In the genomic region with DNA sequence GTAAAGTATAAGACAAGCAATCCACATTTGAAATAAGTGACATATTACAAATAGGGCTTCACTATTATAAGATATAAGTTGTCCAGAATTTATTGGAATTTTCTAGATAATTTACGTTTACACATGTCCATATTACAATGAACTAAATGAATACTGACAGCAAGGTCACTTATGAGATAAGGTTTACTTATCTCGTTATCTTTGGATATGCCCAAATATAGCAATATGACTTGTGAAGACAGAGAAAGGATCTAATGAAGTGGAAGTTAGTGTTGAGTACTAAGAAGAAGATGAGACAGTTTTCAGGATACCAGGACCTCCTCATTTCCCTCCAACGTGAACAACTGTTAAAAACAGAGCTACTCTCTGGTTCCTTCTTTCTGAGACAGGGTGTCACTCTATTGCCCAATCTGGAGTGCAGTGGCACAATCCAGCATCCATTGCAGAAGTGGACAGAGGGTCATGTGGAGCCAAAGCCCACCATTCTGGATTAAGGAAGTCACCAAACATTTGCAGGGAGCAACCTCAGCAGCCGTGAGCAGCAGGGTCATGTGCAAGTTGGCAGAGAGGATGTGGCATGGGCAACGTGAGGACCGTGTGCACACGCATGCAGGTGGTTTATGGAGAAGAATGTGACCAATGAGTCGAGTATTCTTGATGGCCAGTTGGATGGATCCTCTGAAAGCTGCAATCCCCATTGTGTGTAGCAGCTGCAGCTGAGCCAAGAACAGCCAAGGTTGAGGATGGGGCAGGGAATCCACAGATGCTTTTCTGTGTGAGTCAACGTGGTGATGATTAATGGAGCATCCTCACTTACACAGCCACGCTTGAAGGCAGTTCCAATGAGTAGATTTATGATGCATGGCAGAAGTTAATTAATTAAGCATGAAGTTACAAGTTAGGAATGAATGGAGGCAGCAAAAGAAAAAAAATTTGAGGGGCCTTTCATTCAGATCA, we compare ENCODE assay signal across 14 cellular contexts.
DNase-seq lines count a peak whose midpoint lies in the region; ATAC-seq and TF ChIP-seq lines count a peak whose summit lies in the region.
"Had no signal": no experiment of that assay in that cellular context is flagged by ENCODE, and none has a peak within 500 bp of the region (broad histone marks: within the 10 kb centered on the region; RNA-seq: fewer than 3 reads in every experiment).

No MANE protein-coding gene starts in this region.

- H3K4me3 Mint-ChIP-seq in naive thymus-derived CD4-positive, alpha-beta T cell = no peak overlapping the region
- H3K4me3 Mint-ChIP-seq: effector memory CD8-positive, alpha-beta T cell; type B pancreatic cell had no signal

- H3K36me3 Mint-ChIP-seq in naive thymus-derived CD4-positive, alpha-beta T cell = peaks cover 9 to 40% (median 39%) of the 10 kb centered on the region in 5 donors

- no peaks in the 10 kb centered on the region for H3K9me3 ChIP-seq in naive thymus-derived CD4-positive, alpha-beta T cell (ENCODE audit: control insufficient read depth in 2 of 3, low read length in 3 of 3)
- no peaks in the 10 kb centered on the region for H3K9me3 ChIP-seq in sigmoid colon

- H3K4me1 Mint-ChIP-seq in naive thymus-derived CD4-positive, alpha-beta T cell = peaks cover 0 to 6% (median 0%) of the 10 kb centered on the region in 7 donors

- peak; percentile 41 for DNase-seq in Daoy (ENCODE audit: low read depth)
- DNase-seq in NB4 (ENCODE audit: low read depth) = peak; percentile 19
- peak; percentile 75 for DNase-seq in brain microvascular endothelial cell
- no peak for DNase-seq in naive thymus-derived CD4-positive, alpha-beta T cell
- DNase-seq in sigmoid colon = no peak
- no peak for DNase-seq in GM13976 (ENCODE audit: low spot score)
- no peak for DNase-seq in stimulated activated CD4-positive, alpha-beta T cell treated with anti-CD3 and anti-CD28 coated beads, Interleukin-4, amount 100 ng/mL, for 4 hours
- DNase-seq: activated T-cell treated with anti-CD3 and anti-CD28 coated beads for 4 hours; effector memory CD8-positive, alpha-beta T cell; KBM-7; SHP77 treated with DMSO at 0.1 percent for 48 hours; stimulated activated CD4-positive, alpha-beta T cell treated with anti-CD3 and anti-CD28 coated beads, Interleukin-2, amount 100 ng/mL, for 24 hours had no signal

- in situ Hi-C loops in brain microvascular endothelial cell (cut with HindIII; ENCODE audit: low pct_ligation_motif_present, low sequenced_read_pairs) (no loop called here), GM13976 (cut with MboI; ENCODE audit: low sequenced_read_pairs, unreplicated experiment) (no loop called here)

- TF ChIP-seq POLR2A in NB4 (IDR thresholded peaks at IDR 0.05; ENCODE audit: extremely low read depth, insufficient read length) (no peak), sigmoid colon (IDR thresholded peaks at IDR 0.05) (no peak)

- H3K27me3 ChIP-seq in brain microvascular endothelial cell (replicated peaks) = no peaks in the 10 kb centered on the region
- H3K27me3 ChIP-seq in naive thymus-derived CD4-positive, alpha-beta T cell (ENCODE audit: control insufficient read depth in 2 of 2, insufficient read depth in 2 of 2, low read length in 2 of 2) = no peaks in the 10 kb centered on the region
- H3K27me3 ChIP-seq in sigmoid colon = no peaks in the 10 kb centered on the region

- CTCF ChIA-PET in naive thymus-derived CD4-positive, alpha-beta T cell (lab: Charles Lee) = no interaction called here

- no peak overlapping the region for H3K4me3 ChIP-seq in NB4 (ENCODE audit: low read depth, low read length)
- no peak overlapping the region for H3K4me3 ChIP-seq in brain microvascular endothelial cell (ENCODE audit: low read depth, low read length)
- H3K4me3 ChIP-seq in naive thymus-derived CD4-positive, alpha-beta T cell (ENCODE audit: low read length) = no peak overlapping the region
- H3K4me3 ChIP-seq in sigmoid colon = no peak overlapping the region

- no peaks in the 10 kb centered on the region for H3K4me1 ChIP-seq in naive thymus-derived CD4-positive, alpha-beta T cell (ENCODE audit: control insufficient read depth in 2 of 2, insufficient read depth in 2 of 2, low read length in 2 of 2)
- no peaks in the 10 kb centered on the region for H3K4me1 ChIP-seq in sigmoid colon

- no peaks in the 10 kb centered on the region for H3K27me3 Mint-ChIP-seq in naive thymus-derived CD4-positive, alpha-beta T cell
- H3K27me3 Mint-ChIP-seq: effector memory CD8-positive, alpha-beta T cell; type B pancreatic cell had no signal

- ATAC-seq in naive thymus-derived CD4-positive, alpha-beta T cell = peak; percentile 38
- no peak for ATAC-seq in HG02973 (IDR thresholded peaks at IDR 0.05; ENCODE audit: unreplicated experiment)
- ATAC-seq: effector memory CD8-positive, alpha-beta T cell had no signal

- intact Hi-C loops in naive thymus-derived CD4-positive, alpha-beta T cell (cut with micrococcal nuclease) = no loop called here
- intact Hi-C loops in sigmoid colon (cut with DNase I) = no loop called here

- H3K36me3 ChIP-seq in brain microvascular endothelial cell (replicated peaks) (peaks cover 4% of the 10 kb centered on the region), sigmoid colon (peaks cover 0 to 16% (median 2%) of the 10 kb centered on the region in 4 donors)
- peaks cover 0 to 12% (median 9%) of the 10 kb centered on the region in 3 experiments for H3K36me3 ChIP-seq in naive thymus-derived CD4-positive, alpha-beta T cell (ENCODE audit: control insufficient read depth in 2 of 3, insufficient read depth in 3 of 3, low read length in 3 of 3)

- POLR2A ChIA-PET in naive thymus-derived CD4-positive, alpha-beta T cell (lab: Charles Lee) = no interaction called here

- TF ChIP-seq CTCF in NB4 (IDR thresholded peaks at IDR 0.05; ENCODE audit: low read depth, low read length) = no peak
- TF ChIP-seq CTCF in brain microvascular endothelial cell (IDR thresholded peaks at IDR 0.05; ENCODE audit: low read depth, low read length, missing control alignments) = no peak
- no peak for TF ChIP-seq CTCF in sigmoid colon (IDR thresholded peaks at IDR 0.05)
- TF ChIP-seq CTCF in GM13976 (IDR thresholded peaks at IDR 0.05; ENCODE audit: borderline replicate concordance, control extremely low read depth, extremely low read depth, insufficient read depth, missing control alignments) = no peak

- H3K27ac ChIP-seq in brain microvascular endothelial cell = no peak overlapping the region
- H3K27ac ChIP-seq in naive thymus-derived CD4-positive, alpha-beta T cell (ENCODE audit: low read depth, low read length) = no peak overlapping the region
- H3K27ac ChIP-seq in sigmoid colon = no peak overlapping the region

- WGBS in sigmoid colon, 2 donors = 87 to 90% methylated on average over 10 of the region's 10 CpGs

- H3K27ac Mint-ChIP-seq in naive thymus-derived CD4-positive, alpha-beta T cell = no peak overlapping the region
- H3K27ac Mint-ChIP-seq: effector memory CD8-positive, alpha-beta T cell; type B pancreatic cell had no signal

- no peak for TF ChIP-seq EP300 in sigmoid colon (IDR thresholded peaks at IDR 0.05)

- H3K9me3 Mint-ChIP-seq in naive thymus-derived CD4-positive, alpha-beta T cell = peaks cover 0 to 8% (median 0%) of the 10 kb centered on the region in 11 donors
- H3K9me3 Mint-ChIP-seq: effector memory CD8-positive, alpha-beta T cell; type B pancreatic cell had no signal

Comparison
In these comparisons a context has a peak if more than half of its experiments do, and no peak if none do; other contexts are left out.
1. DNase-seq: peak in Daoy (single experiment), NB4 (single experiment) and brain microvascular endothelial cell (single experiment); none in naive thymus-derived CD4-positive, alpha-beta T cell (0 of 9), sigmoid colon (single experiment), GM13976 (single experiment) and stimulated activated CD4-positive, alpha-beta T cell treated with anti-CD3 and anti-CD28 coated beads, Interleukin-4, amount 100 ng/mL, for 4 hours (0 of 2).